Comparison of ENCODE assay signal across 10 cellular contexts in the genomic region with DNA sequence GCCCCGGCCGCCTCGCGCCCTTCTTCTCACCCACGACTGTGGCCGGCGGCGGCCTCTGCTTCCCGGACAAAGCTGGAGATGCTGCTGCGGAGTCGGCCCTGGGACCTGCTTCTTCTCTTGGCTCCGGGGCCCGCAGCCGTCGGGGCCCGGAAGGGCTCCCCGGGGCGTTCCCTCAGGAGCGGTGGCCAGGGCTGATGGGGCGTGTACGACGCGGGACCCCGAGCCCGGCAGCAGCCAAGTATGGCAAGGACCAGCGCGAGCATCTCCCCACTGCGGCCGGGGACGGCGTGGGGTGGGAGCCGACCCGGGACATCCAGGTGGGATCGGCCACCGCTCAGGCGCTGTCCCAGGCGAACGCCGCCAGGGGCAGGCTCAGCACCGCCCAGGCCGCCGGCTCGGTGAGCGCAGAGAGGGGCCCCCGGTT. TPM values are rescaled to one million over a fixed set of nuclear protein-coding genes. Genes with fewer than 3 reads are reported as not detected.
DNase-seq lines count a peak whose midpoint lies in the region; ATAC-seq, FAIRE-seq and TF ChIP-seq lines count a peak whose summit lies in the region.
"Had no signal": no experiment of that assay in that cellular context is flagged by ENCODE, and none has a peak within 500 bp of the region (broad histone marks: within the 10 kb centered on the region; RNA-seq: fewer than 3 reads in every experiment).

No MANE protein-coding gene starts in this region.

- H3K27me3 Mint-ChIP-seq in activated naive CD4-positive, alpha-beta T cell treated with anti-CD3 and anti-CD28 coated beads, Interleukin-2, amount 50 U/mL, for 24 hours, result peaks cover 44% of the 10 kb centered on the region
- peaks cover 73% of the 10 kb centered on the region for H3K27me3 Mint-ChIP-seq in activated naive CD4-positive, alpha-beta T cell treated with anti-CD3 and anti-CD28 coated beads, Interleukin-2, amount 10 ng/mL, durations not matched to agents 7 days and 5 days
- peaks cover 58 to 67% (median 63%) of the 10 kb centered on the region in 5 donors for H3K27me3 Mint-ChIP-seq in naive thymus-derived CD4-positive, alpha-beta T cell

- H3K9me3 ChIP-seq in naive thymus-derived CD4-positive, alpha-beta T cell (ENCODE audit: control insufficient read depth in 2 of 3, low read length in 3 of 3), result no peaks in the 10 kb centered on the region

- DNase-seq in activated naive CD4-positive, alpha-beta T cell treated with anti-CD3 and anti-CD28 coated beads, Interleukin-2, amount 10 ng/mL, durations not matched to agents 7 days and 5 days, result no peak
- DNase-seq in epithelial cell of proximal tubule (ENCODE audit: low read depth), result no peak
- DNase-seq in naive thymus-derived CD4-positive, alpha-beta T cell, result no peak
- DNase-seq in urothelium cell line (ENCODE audit: low spot score), result no peak
- DNase-seq in HUDEP-2 (lab: John Stamatoyannopoulos, UW; ENCODE audit: unreplicated experiment in 76 of 76), result no peak
- DNase-seq: anterior cingulate cortex, KBM-7 had no signal

- intact Hi-C loops in naive thymus-derived CD4-positive, alpha-beta T cell (cut with micrococcal nuclease), result loop anchor here in 1 of 2 donors (2.0 kb wide), 1 partner anchor 28 kb away; a partner anchor contains a TSS

- peak; percentile 9 for FAIRE-seq in urothelium cell line (lab: Jason Lieb, UNC)

- POLR2A ChIA-PET in naive thymus-derived CD4-positive, alpha-beta T cell (lab: Charles Lee), result no interaction called here

- H3K36me3 Mint-ChIP-seq in activated naive CD4-positive, alpha-beta T cell treated with anti-CD3 and anti-CD28 coated beads, Interleukin-2, amount 50 U/mL, for 24 hours, result no peaks in the 10 kb centered on the region
- no peaks in the 10 kb centered on the region for H3K36me3 Mint-ChIP-seq in activated naive CD4-positive, alpha-beta T cell treated with anti-CD3 and anti-CD28 coated beads, Interleukin-2, amount 10 ng/mL, durations not matched to agents 7 days and 5 days
- H3K36me3 Mint-ChIP-seq in naive thymus-derived CD4-positive, alpha-beta T cell, result peaks cover 0 to 5% (median 0%) of the 10 kb centered on the region in 5 donors

- H3K4me3 ChIP-seq in epithelial cell of proximal tubule (ENCODE audit: low read depth, low read length), result peak overlapping the region; percentile 58
- no peak overlapping the region for H3K4me3 ChIP-seq in naive thymus-derived CD4-positive, alpha-beta T cell (ENCODE audit: low read length)

- H3K9me3 Mint-ChIP-seq in activated naive CD4-positive, alpha-beta T cell treated with anti-CD3 and anti-CD28 coated beads, Interleukin-2, amount 50 U/mL, for 24 hours, result no peaks in the 10 kb centered on the region
- H3K9me3 Mint-ChIP-seq in activated naive CD4-positive, alpha-beta T cell treated with anti-CD3 and anti-CD28 coated beads, Interleukin-2, amount 10 ng/mL, durations not matched to agents 7 days and 5 days, result no peaks in the 10 kb centered on the region
- peaks cover 0 to 5% (median 0%) of the 10 kb centered on the region in 11 donors for H3K9me3 Mint-ChIP-seq in naive thymus-derived CD4-positive, alpha-beta T cell

- H3K27me3 ChIP-seq in naive thymus-derived CD4-positive, alpha-beta T cell (ENCODE audit: control insufficient read depth in 2 of 2, insufficient read depth in 2 of 2, low read length in 2 of 2), result peaks cover 0 to 10% of the 10 kb centered on the region in 2 donors

- no peak overlapping the region for H3K27ac ChIP-seq in naive thymus-derived CD4-positive, alpha-beta T cell (ENCODE audit: low read depth, low read length)

- peaks cover 0 to 6% of the 10 kb centered on the region in 2 donors for H3K4me1 ChIP-seq in naive thymus-derived CD4-positive, alpha-beta T cell (ENCODE audit: control insufficient read depth in 2 of 2, insufficient read depth in 2 of 2, low read length in 2 of 2)

- H3K36me3 ChIP-seq in naive thymus-derived CD4-positive, alpha-beta T cell (ENCODE audit: control insufficient read depth in 2 of 3, insufficient read depth in 3 of 3, low read length in 3 of 3), result no peaks in the 10 kb centered on the region

- H3K27ac Mint-ChIP-seq in activated naive CD4-positive, alpha-beta T cell treated with anti-CD3 and anti-CD28 coated beads, Interleukin-2, amount 50 U/mL, for 24 hours, result no peak overlapping the region
- H3K27ac Mint-ChIP-seq in activated naive CD4-positive, alpha-beta T cell treated with anti-CD3 and anti-CD28 coated beads, Interleukin-2, amount 10 ng/mL, durations not matched to agents 7 days and 5 days, result no peak overlapping the region
- peak overlapping the region in 1 of 9 donors; percentile 62 for H3K27ac Mint-ChIP-seq in naive thymus-derived CD4-positive, alpha-beta T cell

- TF ChIP-seq CTCF in epithelial cell of proximal tubule (conservative IDR thresholded peaks at IDR 0.05; ENCODE audit: low read depth, low read length), result no peak

- no peak for ATAC-seq in naive thymus-derived CD4-positive, alpha-beta T cell
- ATAC-seq in HG03045 (IDR thresholded peaks at IDR 0.05; ENCODE audit: unreplicated experiment) (no peak), HG03025 (IDR thresholded peaks at IDR 0.05; ENCODE audit: low FRiP score, unreplicated experiment) (no peak)

- CTCF ChIA-PET in activated naive CD4-positive, alpha-beta T cell treated with anti-CD3 and anti-CD28 coated beads, Interleukin-2, amount 10 ng/mL, durations not matched to agents 7 days and 5 days (lab: Charles Lee), result interaction anchor here (0.6 to 1.6 kb wide), 2 partner anchors 22 to 189 kb away, joined by 3 read pairs; no protein-coding TSS in a partner anchor
- CTCF ChIA-PET in naive thymus-derived CD4-positive, alpha-beta T cell (lab: Charles Lee), result no interaction called here

- peak overlapping the region; percentile 61 for H3K4me3 Mint-ChIP-seq in activated naive CD4-positive, alpha-beta T cell treated with anti-CD3 and anti-CD28 coated beads, Interleukin-2, amount 50 U/mL, for 24 hours
- H3K4me3 Mint-ChIP-seq in activated naive CD4-positive, alpha-beta T cell treated with anti-CD3 and anti-CD28 coated beads, Interleukin-2, amount 10 ng/mL, durations not matched to agents 7 days and 5 days, result no peak overlapping the region
- H3K4me3 Mint-ChIP-seq in naive thymus-derived CD4-positive, alpha-beta T cell, result peak overlapping the region in 6 of 10 donors; percentile 42 to 89 (median 64)

- H3K4me1 Mint-ChIP-seq in activated naive CD4-positive, alpha-beta T cell treated with anti-CD3 and anti-CD28 coated beads, Interleukin-2, amount 50 U/mL, for 24 hours, result peaks cover 8% of the 10 kb centered on the region
- H3K4me1 Mint-ChIP-seq in activated naive CD4-positive, alpha-beta T cell treated with anti-CD3 and anti-CD28 coated beads, Interleukin-2, amount 10 ng/mL, durations not matched to agents 7 days and 5 days, result peaks cover 14% of the 10 kb centered on the region
- peaks cover 0 to 8% (median 4%) of the 10 kb centered on the region in 7 donors for H3K4me1 Mint-ChIP-seq in naive thymus-derived CD4-positive, alpha-beta T cell

RNA-seq across cellular contexts. Expression of a gene that starts 27.6 kb away (rescaled TPM):
- 17.4 and 21.1 TPM in 2 replicates for total RNA-seq in epithelial cell of proximal tubule
- 10 to 100 TPM in 4 of 5 experiments, 1 to 10 TPM in 1; 9.7 to 20.0 (median 16.9) TPM for total RNA-seq in naive thymus-derived CD4-positive, alpha-beta T cell
- polyA plus RNA-seq in naive thymus-derived CD4-positive, alpha-beta T cell, result 10 to 100 TPM; 12.0 to 20.7 TPM
